6 cellular contexts compared by ENCODE assay signal in genomic region chr6:15818491-15818890, GRCh38.
"Had no signal": no experiment of that assay in that cellular context is flagged by ENCODE, and none has a peak within 500 bp of the region (broad histone marks: within the 10 kb centered on the region; RNA-seq: fewer than 3 reads in every experiment).

No MANE protein-coding gene starts in this region.

- H3K27ac ChIP-seq: HL-60 had no signal

- DNase-seq: IMR-90, KBM-7, KG1 had no signal

- ATAC-seq: HepG2, K562 had no signal

- H3K4me3 ChIP-seq: K562 had no signal
